In the genomic region with DNA sequence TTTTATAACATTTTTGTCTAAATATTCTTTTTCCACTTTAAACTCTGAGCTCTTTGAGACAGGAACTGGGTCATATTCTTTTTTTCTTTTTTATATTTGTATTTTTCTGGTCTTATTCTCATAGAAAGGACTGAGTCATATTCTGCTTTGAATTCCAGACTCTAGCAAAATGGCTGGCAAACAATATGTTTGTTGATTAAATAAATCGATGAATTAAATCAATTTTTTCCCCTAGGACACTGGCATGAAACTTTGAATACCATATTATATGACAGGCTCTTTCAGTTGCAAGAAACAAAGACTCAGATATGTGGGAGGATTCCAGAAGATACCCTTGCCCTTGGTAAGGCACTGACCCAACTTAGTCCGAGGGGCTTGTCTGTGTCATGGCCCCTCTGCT, we compare ENCODE assay signal across 1 cellular context.
TF ChIP-seq lines count a peak whose summit lies in the region.

No MANE protein-coding gene starts in this region.

TF ChIP-seq in GM23338, 12 proteins besides CTCF, POLR2A, EP300 and RAD21 (continued from another document):
- TF ChIP-seq ZNF462 (CRISPR knock-in tag; IDR thresholded peaks at IDR 0.05) (no peak), NANOG (IDR thresholded peaks at IDR 0.05; ENCODE audit: borderline replicate concordance) (no peak)
